In genomic region chr1:40668769-40669525, GRCh38 we compare ENCODE assay signal across 8 cellular contexts. TPM values are rescaled to one million over a fixed set of nuclear protein-coding genes. Genes with fewer than 3 reads are reported as not detected.
DNase-seq lines count a peak whose midpoint lies in the region; ATAC-seq and TF ChIP-seq lines count a peak whose summit lies in the region.

No MANE protein-coding gene starts in this region.

- intact Hi-C loops in body of pancreas (cut with DNase I) = no loop called here

- H3K27me3 ChIP-seq in body of pancreas (no peaks in the 10 kb centered on the region), iPS-15b (ENCODE audit: control insufficient read depth, insufficient read depth, low read length) (no peaks in the 10 kb centered on the region)

- ATAC-seq in HG02840 (IDR thresholded peaks at IDR 0.05; ENCODE audit: low FRiP score, unreplicated experiment) (peak; percentile 50), body of pancreas (peak; percentile 80), HG02970 (IDR thresholded peaks at IDR 0.05; ENCODE audit: low FRiP score, unreplicated experiment) (no peak)

- no peaks in the 10 kb centered on the region for H3K36me3 ChIP-seq in body of pancreas (replicated peaks in 1 of 2; ENCODE audit: insufficient read depth in 1 of 2, low read depth in 2 of 2)
- H3K36me3 ChIP-seq in iPS-15b (ENCODE audit: control insufficient read depth, insufficient read depth, low read length) = no peaks in the 10 kb centered on the region

- WGBS in body of pancreas, 2 donors = 11 to 15% methylated on average over 15 to 21 of the region's 21 CpGs

- H3K9ac ChIP-seq in iPS-15b (ENCODE audit: low read depth, low read length) = no peak overlapping the region

- TF ChIP-seq POLR2A in body of pancreas (IDR thresholded peaks at IDR 0.05) = no peak

- DNase-seq in GM12865 (ENCODE audit: low read depth) (peak; percentile 91), NCI-H2107 (lab: John Stamatoyannopoulos, UW) (peak; percentile 85), UCSD-AML1 (lab: John Stamatoyannopoulos, UW; ENCODE audit: unreplicated experiment) (peak; percentile 80), body of pancreas (peak; percentile 84 to 91 (median 86)), smooth muscle cell of the brain vasculature (ENCODE audit: low read depth, low spot score) (peak; percentile 46)

- TF ChIP-seq CTCF in GM12865 (IDR thresholded peaks at IDR 0.05; ENCODE audit: insufficient read depth, low read depth, low read length, missing control alignments) = peak; percentile 95
- TF ChIP-seq CTCF in body of pancreas (IDR thresholded peaks at IDR 0.05) = peak; percentile 82 to 95 (median 92)

- H3K27ac ChIP-seq in body of pancreas = no peak overlapping the region

- H3K4me1 ChIP-seq in body of pancreas (peaks cover 11% of the 10 kb centered on the region), iPS-15b (ENCODE audit: control insufficient read depth, insufficient read depth, low read length) (peaks cover 6% of the 10 kb centered on the region)

- H3K9me3 ChIP-seq in body of pancreas (no peaks in the 10 kb centered on the region), iPS-15b (ENCODE audit: control insufficient read depth, insufficient read depth, low read length) (no peaks in the 10 kb centered on the region)

- H3K4me3 ChIP-seq in GM12865 (ENCODE audit: low read depth, low read length) (peak overlapping the region; percentile 45), body of pancreas (no peak overlapping the region), iPS-15b (ENCODE audit: low read depth, low read length) (peak overlapping the region; percentile 16)

RNA-seq across cellular contexts. Expression of gene RIMS3, which starts 3.5 kb away (rescaled TPM):
- 1 to 10 TPM in 1 of 2 donors, under 1 TPM in 1; 0.66 to 2.1 TPM for total RNA-seq in body of pancreas

RNA-seq across cellular contexts. Expression of gene NFYC, which starts 22.6 kb away (rescaled TPM):
- 10 to 100 TPM; 37.2 to 44.9 TPM for total RNA-seq in body of pancreas

Comparison
In these comparisons a context has a peak if more than half of its experiments do, and no peak if none do; other contexts are left out.
1. H3K4me3 ChIP-seq: peak in GM12865 (single experiment) and iPS-15b (single experiment); none in body of pancreas (0 of 2).
2. Peak in every context shown above with its lines, with median percentiles within 50 percentile points of each other: DNase-seq.